ENCODE assay signal across 8 cellular contexts in the genomic region with DNA sequence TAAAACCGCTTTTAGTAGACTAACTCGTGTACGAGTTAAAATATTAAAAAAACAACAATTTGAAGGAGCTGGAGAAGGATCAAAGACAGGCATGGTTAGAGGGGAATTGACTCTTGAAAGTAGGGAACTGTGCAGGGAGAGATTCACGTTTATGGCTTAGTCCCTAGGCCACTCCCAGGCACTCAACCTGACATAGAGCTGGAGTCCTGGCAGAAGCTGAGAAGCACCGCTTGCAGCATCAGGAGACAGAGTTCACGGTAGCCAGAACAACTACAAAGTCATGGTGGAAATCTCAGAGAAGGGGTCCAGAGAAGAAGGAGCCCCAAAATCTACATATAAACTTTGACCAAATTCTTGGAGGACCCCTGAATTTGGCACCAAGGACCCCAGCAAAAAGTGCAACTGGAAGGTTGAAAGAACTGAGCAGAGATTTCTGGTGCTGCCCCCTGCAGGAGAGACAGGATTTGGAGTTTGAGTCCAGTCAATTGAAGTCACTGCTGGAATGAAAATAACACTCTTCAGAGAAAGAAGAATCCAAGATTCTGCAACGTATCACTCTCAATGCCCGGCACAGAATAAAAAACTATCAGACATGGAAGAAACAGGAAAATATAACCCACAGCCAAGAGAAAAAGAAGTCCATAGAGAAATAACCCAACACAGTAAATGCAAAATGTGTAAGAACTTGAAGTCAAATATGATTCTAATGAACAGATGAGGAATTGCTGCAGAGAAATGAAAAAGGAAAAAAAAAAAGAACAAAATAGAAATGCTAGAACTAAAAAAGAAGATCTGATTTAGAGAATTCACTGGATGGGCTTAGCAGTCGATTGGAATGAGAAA.
DNase-seq lines count a peak whose midpoint lies in the region; ATAC-seq, FAIRE-seq and TF ChIP-seq lines count a peak whose summit lies in the region.

No MANE protein-coding gene starts in this region.

- no peaks in the 10 kb centered on the region for H4K20me1 ChIP-seq in OCI-LY3 (ENCODE audit: insufficient read depth, low read length)

- TF ChIP-seq CTCF in cardiac muscle cell (IDR thresholded peaks at IDR 0.05; ENCODE audit: low read depth, low read length) (peak; percentile 82), OCI-LY3 (IDR thresholded peaks at IDR 0.05; ENCODE audit: low read depth, low read length) (peak; percentile 77), endodermal cell (conservative IDR thresholded peaks at IDR 0.05) (peak; percentile 92)

- intact Hi-C loops in Right ventricle myocardium inferior (cut with DNase I) = loop anchor here (5.0 kb wide), 1 partner anchor 102 kb away; no protein-coding TSS in a partner anchor

- H3K9me3 ChIP-seq in cardiac muscle cell (ENCODE audit: low read depth) = no peaks in the 10 kb centered on the region
- H3K9me3 ChIP-seq in OCI-LY3 (ENCODE audit: insufficient read depth, low read length) = no peaks in the 10 kb centered on the region
- H3K9me3 ChIP-seq in endodermal cell (ENCODE audit: control insufficient read depth, low read length) = no peaks in the 10 kb centered on the region
- no peaks in the 10 kb centered on the region for H3K9me3 ChIP-seq in small intestine (ENCODE audit: control insufficient read depth, low read depth)

- no peak overlapping the region for H3K4me3 ChIP-seq in cardiac muscle cell
- H3K4me3 ChIP-seq in OCI-LY3 (ENCODE audit: low read length) = 0 out of 2 replicates have a peak overlapping the region, but pooled peaks have one; percentile 4
- H3K4me3 ChIP-seq in endodermal cell (ENCODE audit: low read length) = no peak overlapping the region
- H3K4me3 ChIP-seq in small intestine (ENCODE audit: low read depth in 1 of 2, low read length in 2 of 2) = no peak overlapping the region

- no peak overlapping the region for H3K27ac ChIP-seq in cardiac muscle cell
- no peak overlapping the region for H3K27ac ChIP-seq in OCI-LY3 (ENCODE audit: low read length)
- no peak overlapping the region for H3K27ac ChIP-seq in endodermal cell (ENCODE audit: low read depth, low read length)
- H3K27ac ChIP-seq in small intestine (ENCODE audit: low read depth in 1 of 2, low read length in 1 of 2) = no peak overlapping the region

- 68 to 71% methylated on average over 4 to 9 of the region's 9 CpGs for WGBS in endodermal cell (ENCODE audit: insufficient coverage in 1 of 2, insufficient read length in 1 of 2), 2 experiments
- 45 to 62% (median 46%) methylated on average over 9 of the region's 9 CpGs for WGBS in small intestine, 3 donors

- peaks cover 2% of the 10 kb centered on the region for H3K27me3 Mint-ChIP-seq in endodermal cell (ENCODE audit: insufficient read depth)

- H3K9me3 Mint-ChIP-seq in endodermal cell = no peaks in the 10 kb centered on the region

- no peaks in the 10 kb centered on the region for H3K36me3 ChIP-seq in cardiac muscle cell
- H3K36me3 ChIP-seq in OCI-LY3 (replicated peaks; ENCODE audit: low read depth, low read length) = no peaks in the 10 kb centered on the region
- H3K36me3 ChIP-seq in endodermal cell (ENCODE audit: control insufficient read depth, insufficient read depth, low read length) = no peaks in the 10 kb centered on the region
- H3K36me3 ChIP-seq in small intestine (ENCODE audit: control insufficient read depth in 2 of 2, insufficient read depth in 2 of 2, low read length in 2 of 2) = no peaks in the 10 kb centered on the region

- H3K4me1 Mint-ChIP-seq in endodermal cell = no peaks in the 10 kb centered on the region

- no peak for FAIRE-seq in small intestine (lab: Jason Lieb, UNC)

- ATAC-seq in Right ventricle myocardium inferior (no peak), HG03159 (IDR thresholded peaks at IDR 0.05; ENCODE audit: unreplicated experiment) (no peak), GM18873 (IDR thresholded peaks at IDR 0.05; ENCODE audit: low FRiP score, unreplicated experiment) (no peak), HG03432 (IDR thresholded peaks at IDR 0.05; ENCODE audit: unreplicated experiment) (no peak)

- DNase-seq in cardiac muscle cell (ENCODE audit: low read depth in 1 of 2, low spot score in 1 of 2) (peak; percentile 38 to 68), Right ventricle myocardium inferior (ENCODE audit: missing footprints) (no peak), endodermal cell (peak; percentile 90), small intestine (peak; percentile 53)

- H3K79me2 ChIP-seq in OCI-LY3 (ENCODE audit: low read length) = no peaks in the 10 kb centered on the region

- H3K27ac Mint-ChIP-seq in endodermal cell = no peak overlapping the region

- no peak overlapping the region for H3K4me3 Mint-ChIP-seq in endodermal cell

- H3K36me3 Mint-ChIP-seq in endodermal cell (ENCODE audit: low read depth) = no peaks in the 10 kb centered on the region

- H3K27me3 ChIP-seq in cardiac muscle cell = no peaks in the 10 kb centered on the region
- H3K27me3 ChIP-seq in OCI-LY3 (ENCODE audit: low read depth, low read length) = peaks cover 51% of the 10 kb centered on the region
- H3K27me3 ChIP-seq in endodermal cell (ENCODE audit: control insufficient read depth, insufficient read depth, low read length, poor library complexity, severe bottlenecking) = peaks cover 19% of the 10 kb centered on the region
- H3K27me3 ChIP-seq in small intestine (ENCODE audit: control insufficient read depth in 2 of 2, insufficient read depth in 2 of 2, low read length in 2 of 2) = no peaks in the 10 kb centered on the region

- 0 out of 2 replicates have a peak overlapping the region, but pooled peaks have one; percentile 31 for H2AFZ ChIP-seq in OCI-LY3 (ENCODE audit: low read depth, low read length)

- H3K4me1 ChIP-seq in cardiac muscle cell (ENCODE audit: low read depth) = no peaks in the 10 kb centered on the region
- H3K4me1 ChIP-seq in OCI-LY3 (ENCODE audit: low read length) = no peaks in the 10 kb centered on the region
- H3K4me1 ChIP-seq in endodermal cell (ENCODE audit: control insufficient read depth, insufficient read depth, low read length) = no peaks in the 10 kb centered on the region
- no peaks in the 10 kb centered on the region for H3K4me1 ChIP-seq in small intestine (ENCODE audit: control insufficient read depth in 2 of 2, insufficient read depth in 1 of 2, low read depth in 1 of 2, low read length in 1 of 2)

- H3K9ac ChIP-seq in OCI-LY3 (ENCODE audit: low read length) (no peak overlapping the region), endodermal cell (ENCODE audit: extremely low read depth, low read length, poor library complexity, severe bottlenecking) (no peak overlapping the region)

- H3K4me2 ChIP-seq in OCI-LY3 (ENCODE audit: low read length) = peak overlapping the region; percentile 28; the same call in 1 of the 2 replicates
